ENCODE assay signal across 14 cellular contexts in the genomic region with DNA sequence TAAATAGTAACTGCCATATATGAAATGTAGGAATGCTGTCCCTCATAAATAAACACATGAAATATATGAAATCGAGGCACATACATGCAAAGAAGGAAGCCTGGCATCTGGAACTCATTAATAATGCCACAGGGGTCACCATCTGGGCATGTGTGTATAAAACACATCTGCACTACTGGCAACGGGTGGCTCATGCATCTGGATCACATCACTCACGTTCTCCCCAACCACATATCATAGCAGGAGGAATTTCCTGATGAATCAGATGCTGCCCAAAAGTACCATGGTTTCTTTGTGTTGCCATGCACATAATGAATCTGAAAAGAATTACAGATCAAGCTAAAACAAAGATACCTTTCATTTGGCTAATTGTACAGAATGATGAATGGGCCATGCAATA. TPM values are rescaled to one million over a fixed set of nuclear protein-coding genes. Genes with fewer than 3 reads are reported as not detected.
DNase-seq lines count a peak whose midpoint lies in the region; TF ChIP-seq lines count a peak whose summit lies in the region.
"Had no signal": no experiment of that assay in that cellular context is flagged by ENCODE, and none has a peak within 500 bp of the region (broad histone marks: within the 10 kb centered on the region; RNA-seq: fewer than 3 reads in every experiment).

No MANE protein-coding gene starts in this region.

- H3K27ac ChIP-seq in RWPE1: no peak overlapping the region

- no peak for TF ChIP-seq CTCF in RWPE1 (conservative IDR thresholded peaks at IDR 0.05; ENCODE audit: low read depth)

- CTCF ChIA-PET in RWPE1 (lab: Yijun Ruan, JAX): interaction anchor here (0.7 kb wide), 1 partner anchor 135 kb away, joined by 3 read pairs; no protein-coding TSS in a partner anchor

- DNase-seq in H4 (ENCODE audit: low spot score) (peak; percentile 76), RWPE1 (ENCODE audit: low spot score) (peak; percentile 71), fibroblast of gingiva (ENCODE audit: low read depth) (peak; percentile 97), smooth muscle cell of the brain vasculature (ENCODE audit: low read depth, low spot score) (peak; percentile 50), NCI-H774 (lab: John Stamatoyannopoulos, UW) (no peak), SHP77 treated with DMSO at 0.1 percent for 48 hours (lab: John Stamatoyannopoulos, UW) (no peak), NCI-H1105 treated with DMSO at 0.1 percent for 48 hours (lab: John Stamatoyannopoulos, UW) (no peak)
- DNase-seq: activated CD4-positive, alpha-beta T cell treated with anti-CD3 and anti-CD28 coated beads, Interleukin-2, amount 50 U/mL, for 48 hours; GDM1; left cardiac atrium; NCI-H526; occipital lobe had no signal

- POLR2A ChIA-PET in RWPE1 (lab: Yijun Ruan, JAX; ENCODE audit: low non-redundant PET): no interaction called here

RNA-seq across cellular contexts. Expression of a gene that starts 28.6 kb away (rescaled TPM):
- not detected in 2 replicates for total RNA-seq in H4 (2014; rRNA removed; shearing (Covaris generic))

RNA-seq across cellular contexts. Expression of a gene that starts 47.2 kb away (rescaled TPM):
- total RNA-seq in H4 (2014; rRNA removed; shearing (Covaris generic)): not detected in 2 replicates

RNA-seq across cellular contexts. Expression of a gene that starts 57.6 kb away (rescaled TPM):
- total RNA-seq in H4 (2014; rRNA removed; shearing (Covaris generic)): 0.29 TPM in 1 of 2 replicates, not detected in the other
- total RNA-seq: activated naive CD4-positive, alpha-beta T cell treated with anti-CD3 and anti-CD28 coated beads, Interleukin-2, amount 50 U/mL, for 72 hours; epithelial cell of proximal tubule had no signal

Comparison
In these comparisons a context has a peak if more than half of its experiments do, and no peak if none do; other contexts are left out.
1. DNase-seq: peak in H4 (single experiment), RWPE1 (single experiment), fibroblast of gingiva (single experiment) and smooth muscle cell of the brain vasculature (single experiment); none in NCI-H774 (single experiment), SHP77 treated with DMSO at 0.1 percent for 48 hours (single experiment) and NCI-H1105 treated with DMSO at 0.1 percent for 48 hours (single experiment).